ENCODE assay signal across 16 cellular contexts in the genomic region with DNA sequence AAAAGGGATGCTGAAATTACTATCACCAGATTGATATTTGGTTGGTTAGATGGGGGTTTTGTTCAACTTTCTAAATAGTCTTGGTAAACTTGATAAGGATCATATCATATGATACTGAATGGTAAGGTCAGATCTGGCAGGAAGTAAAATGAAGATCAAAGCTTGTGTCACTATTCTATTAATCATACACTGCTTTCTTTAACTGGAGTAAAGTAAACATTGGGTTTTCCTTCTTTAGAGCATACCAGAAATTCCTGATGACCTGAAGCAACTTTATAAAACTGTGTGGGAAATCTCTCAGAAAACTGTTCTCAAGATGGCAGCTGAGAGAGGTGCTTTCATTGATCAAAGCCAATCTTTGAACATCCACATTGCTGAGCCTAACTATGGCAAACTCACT. TPM values are rescaled to one million over a fixed set of nuclear protein-coding genes. Genes with fewer than 3 reads are reported as not detected.
DNase-seq lines count a peak whose midpoint lies in the region; ATAC-seq, FAIRE-seq and TF ChIP-seq lines count a peak whose summit lies in the region.
"Had no signal": no experiment of that assay in that cellular context is flagged by ENCODE, and none has a peak within 500 bp of the region (broad histone marks: within the 10 kb centered on the region; RNA-seq: fewer than 3 reads in every experiment).

No MANE protein-coding gene starts in this region.

- H3K18ac ChIP-seq in IMR-90 (ENCODE audit: low read depth, low read length): peak overlapping the region; percentile 37; the same call in 1 of the 2 replicates

- H2AK5ac ChIP-seq in IMR-90 (ENCODE audit: low read depth, low read length): no peak overlapping the region

- peaks cover 62 to 76% of the 10 kb centered on the region in 2 donors for H3K36me3 Mint-ChIP-seq in CD14-positive monocyte

- H3K4me1 ChIP-seq in IMR-90 (ENCODE audit: control insufficient read depth, insufficient read depth, low read length) (peaks cover 4% of the 10 kb centered on the region; the same call in 1 of the 2 replicates), A673 (ENCODE audit: insufficient read depth, low read length, poor library complexity, severe bottlenecking) (no peaks in the 10 kb centered on the region)
- H3K4me1 ChIP-seq: right atrium auricular region had no signal

- POLR2A ChIA-PET in IMR-90 (lab: Charles Lee; ENCODE audit: unreplicated experiment): no interaction called here
- POLR2A ChIA-PET in A673 (lab: Charles Lee; ENCODE audit: low non-redundant PET): no interaction called here

- intact Hi-C loops in IMR-90 (cut with micrococcal nuclease) (no loop called here), CD14-positive monocyte (cut with micrococcal nuclease) (no loop called here), A673 (cut with micrococcal nuclease; ENCODE audit: unreplicated experiment) (no loop called here)

- CTCF ChIA-PET in IMR-90 (lab: Yijun Ruan, JAX): no interaction called here
- CTCF ChIA-PET in A673 (lab: Charles Lee): no interaction called here

- no peak overlapping the region for H2AFZ ChIP-seq in IMR-90 (replicated peaks; ENCODE audit: low read length, poor library complexity)

- no peak overlapping the region for H3K27ac Mint-ChIP-seq in CD14-positive monocyte
- H3K27ac Mint-ChIP-seq: activated T-cell treated with anti-CD3 and anti-CD28 coated beads, Interleukin-2, amount 50 U/mL, for 24 hours; brain; stimulated activated naive B cell treated with anti-CD40 and anti-IgM and Interleukin-4, amounts not matched to agents 10 μg/mL and 1 μg/mL and 100 μg/mL, for 72 hours had no signal

- H3K4me3 Mint-ChIP-seq in CD14-positive monocyte: no peak overlapping the region
- H3K4me3 Mint-ChIP-seq: activated T-cell treated with anti-CD3 and anti-CD28 coated beads, Interleukin-2, amount 50 U/mL, for 24 hours; brain; stimulated activated naive B cell treated with anti-CD40 and anti-IgM and Interleukin-4, amounts not matched to agents 10 μg/mL and 1 μg/mL and 100 μg/mL, for 72 hours had no signal

- peak overlapping the region; percentile 82; the same call in 1 of the 2 replicates for H3K23ac ChIP-seq in IMR-90 (ENCODE audit: low read depth, low read length)

- H3K4me1 Mint-ChIP-seq in CD14-positive monocyte: no peaks in the 10 kb centered on the region
- H3K4me1 Mint-ChIP-seq: brain; stimulated activated naive B cell treated with anti-CD40 and anti-IgM and Interleukin-4, amounts not matched to agents 10 μg/mL and 1 μg/mL and 100 μg/mL, for 72 hours had no signal

- ATAC-seq in IMR-90 (ENCODE audit: low read depth) (peak; percentile 77), GM18520 (IDR thresholded peaks at IDR 0.05; ENCODE audit: unreplicated experiment) (no peak)
- ATAC-seq: stimulated activated naive B cell treated with anti-CD40 and anti-IgM and Interleukin-4, amounts not matched to agents 10 μg/mL and 1 μg/mL and 100 μg/mL, for 72 hours had no signal

- peak overlapping the region in 1 of 2 experiments; percentile 72; a peak in 1 of 4 replicates for H4K8ac ChIP-seq in IMR-90 (ENCODE audit: low read depth in 2 of 2, low read length in 2 of 2)

- no peak overlapping the region for H3K9ac ChIP-seq in IMR-90 (ENCODE audit: low read depth, low read length)

- peak; percentile 43 for DNase-seq in AG10803 (ENCODE audit: low read depth)
- DNase-seq in IMR-90: peak; percentile 64
- peak; percentile 78 for DNase-seq in bronchial epithelial cell (ENCODE audit: low read depth)
- DNase-seq in kidney tubule cell (ENCODE audit: low spot score): peak; percentile 82
- DNase-seq in 8988T: no peak
- no peak for DNase-seq in CD14-positive monocyte (ENCODE audit: low spot score)
- no peak for DNase-seq in A673 (ENCODE audit: low spot score)
- DNase-seq: activated CD4-positive, CD25-positive, alpha-beta regulatory T cell treated with anti-CD3 and anti-CD28 coated beads, Interleukin-2, amount 50 U/mL, for 72 hours; activated T-cell treated with anti-CD3 and anti-CD28 coated beads, Interleukin-2, amount 50 U/mL, for 24 hours; Karpas-422; stimulated activated CD4-positive, alpha-beta T cell treated with anti-CD3 and anti-CD28 coated beads, Interleukin-4, amount 100 ng/mL, for 24 hours; stimulated activated naive B cell treated with anti-CD40 and anti-IgM and Interleukin-4, amounts not matched to agents 10 μg/mL and 1 μg/mL and 100 μg/mL, for 72 hours had no signal

- no peak overlapping the region for H3K4me3 ChIP-seq in AG10803 (ENCODE audit: low read length)
- no peak overlapping the region for H3K4me3 ChIP-seq in IMR-90 (ENCODE audit: insufficient read depth, low read depth, low read length)
- H3K4me3 ChIP-seq in bronchial epithelial cell (ENCODE audit: low read depth, low read length): no peak overlapping the region
- H3K4me3 ChIP-seq in A673 (ENCODE audit: low read depth, low read length, poor library complexity, severe bottlenecking): no peak overlapping the region
- H3K4me3 ChIP-seq: right atrium auricular region had no signal

- dilution Hi-C loops in IMR-90 (cut with HindIII; ENCODE audit: low sequenced_read_pairs, unreplicated experiment): no loop called here

- H3K9me3 ChIP-seq in IMR-90 (ENCODE audit: control insufficient read depth, insufficient read depth, low read length) (0 out of 2 replicates have a peak, but pooled peaks cover under 1% of the 10 kb centered on the region), A673 (ENCODE audit: low read depth, low read length, poor library complexity, severe bottlenecking) (no peaks in the 10 kb centered on the region)

- in situ Hi-C loops in IMR-90 (cut with MboI; ENCODE audit: low sequenced_read_pairs): no loop called here

- H3K56ac ChIP-seq in IMR-90 (ENCODE audit: extremely low read depth, insufficient read depth, low read length): no peak overlapping the region

- H3K9me3 Mint-ChIP-seq in CD14-positive monocyte: peaks cover 0 to 14% (median 6%) of the 10 kb centered on the region in 7 donors

- peaks cover 3 to 13% of the 10 kb centered on the region in 2 experiments for H3K79me1 ChIP-seq in IMR-90 (ENCODE audit: low read depth in 1 of 2, low read length in 2 of 2)

- H2AK9ac ChIP-seq in IMR-90 (replicated peaks; ENCODE audit: low read depth, low read length, poor library complexity): no peak overlapping the region

- no peak for FAIRE-seq in bronchial epithelial cell (lab: Jason Lieb, UNC)

- peaks cover 0 to 3% (median 0%) of the 10 kb centered on the region in 3 donors for H3K27me3 Mint-ChIP-seq in CD14-positive monocyte (ENCODE audit: low read depth in 3 of 3)
- H3K27me3 Mint-ChIP-seq: activated T-cell treated with anti-CD3 and anti-CD28 coated beads, Interleukin-2, amount 50 U/mL, for 24 hours; brain; stimulated activated naive B cell treated with anti-CD40 and anti-IgM and Interleukin-4, amounts not matched to agents 10 μg/mL and 1 μg/mL and 100 μg/mL, for 72 hours had no signal

- no peaks in the 10 kb centered on the region for H4K20me1 ChIP-seq in IMR-90 (ENCODE audit: insufficient read depth, low read length)

- no peak for TF ChIP-seq RAD21 in IMR-90 (IDR thresholded peaks at IDR 0.05; ENCODE audit: low read length)

- no TSS peak for BruUV-seq in IMR-90 (replicated peaks; lab: Mats Ljungman, UMichigan)
- no TSS peak for BruUV-seq in A673 (replicated peaks; lab: Mats Ljungman, UMichigan)

- H3K4me2 ChIP-seq in IMR-90 (ENCODE audit: low read depth, low read length): peak overlapping the region; percentile 36; the same call in 1 of the 2 replicates

- peaks cover 15% of the 10 kb centered on the region for H3K36me3 ChIP-seq in IMR-90 (ENCODE audit: control insufficient read depth, insufficient read depth, low read length)
- no peaks in the 10 kb centered on the region for H3K36me3 ChIP-seq in bronchial epithelial cell (ENCODE audit: control insufficient read depth, insufficient read depth, low read length)
- peaks cover 57% of the 10 kb centered on the region for H3K36me3 ChIP-seq in A673 (ENCODE audit: insufficient read depth, low read length, poor library complexity, severe bottlenecking)

- peak overlapping the region; percentile 84; the same call in 2 of the 3 replicates for H2BK15ac ChIP-seq in IMR-90 (ENCODE audit: low read depth, low read length)

- H3K4ac ChIP-seq in IMR-90 (ENCODE audit: low read depth, low read length): peak overlapping the region; percentile 71; the same call in 1 of the 2 replicates

- no peak overlapping the region for H4K5ac ChIP-seq in IMR-90 (ENCODE audit: low read depth, low read length)

- H3K27me3 ChIP-seq in IMR-90 (ENCODE audit: control insufficient read depth, insufficient read depth, low read length) (no peaks in the 10 kb centered on the region), bronchial epithelial cell (ENCODE audit: control insufficient read depth, insufficient read depth, low read length) (no peaks in the 10 kb centered on the region), A673 (replicated peaks; ENCODE audit: insufficient read depth, low read depth, low read length, poor library complexity) (no peaks in the 10 kb centered on the region)
- H3K27me3 ChIP-seq: right atrium auricular region had no signal

- no peak for TF ChIP-seq CTCF in AG10803 (conservative IDR thresholded peaks at IDR 0.05; ENCODE audit: low read length)
- TF ChIP-seq CTCF in IMR-90 (conservative IDR thresholded peaks at IDR 0.05; ENCODE audit: low read depth, low read length): no peak
- TF ChIP-seq CTCF in bronchial epithelial cell (IDR thresholded peaks at IDR 0.05; ENCODE audit: insufficient read depth, low read length, severe bottlenecking): no peak
- TF ChIP-seq CTCF in CD14-positive monocyte (IDR thresholded peaks at IDR 0.05): no peak
- TF ChIP-seq CTCF in A673 (conservative IDR thresholded peaks at IDR 0.05; ENCODE audit: low read depth, low read length): no peak

- peak overlapping the region; percentile 53 for H2BK5ac ChIP-seq in IMR-90 (ENCODE audit: low read depth, low read length, poor library complexity, severe bottlenecking)

- H3K27ac ChIP-seq in IMR-90 (ENCODE audit: insufficient read depth, low read length) (no peak overlapping the region), A673 (ENCODE audit: low read depth, low read length, poor library complexity, severe bottlenecking) (no peak overlapping the region)
- H3K27ac ChIP-seq: C4-2B, right atrium auricular region had no signal

- peak overlapping the region; percentile 57; the same call in 1 of the 2 replicates for H2BK120ac ChIP-seq in IMR-90 (ENCODE audit: low read depth, low read length)

- peak overlapping the region; percentile 78; the same call in 1 of the 2 replicates for H2BK20ac ChIP-seq in IMR-90 (ENCODE audit: low read depth, low read length)

- TF ChIP-seq POLR2A in IMR-90 (IDR thresholded peaks at IDR 0.05; ENCODE audit: low read depth, low read length): no peak

- peak overlapping the region; percentile 91 for H3K14ac ChIP-seq in IMR-90 (replicated peaks; ENCODE audit: low read depth, low read length)

- H4K91ac ChIP-seq in IMR-90 (ENCODE audit: insufficient read depth, low read depth, low read length): peak overlapping the region; percentile 48; the same call in 1 of the 2 replicates

- H3K9me1 ChIP-seq in IMR-90 (ENCODE audit: insufficient read depth, low read length): 0 out of 2 replicates have a peak, but pooled peaks cover 2% of the 10 kb centered on the region

RNA-seq across cellular contexts. Expression of a gene that starts 40.2 kb away (rescaled TPM):
- 154 and 183 TPM in 2 replicates for total RNA-seq in IMR-90 (2012; rRNA removed)
- polyA plus RNA-seq in IMR-90 (2012; rRNA removed): 44.4 and 55.1 TPM in 2 replicates
- 39.7 and 60.0 TPM in 2 replicates for polyA plus RNA-seq in IMR-90 (2012; cell fraction: cytosol; rRNA removed)
- polyA plus RNA-seq in IMR-90 (2012; cell fraction: nucleus; rRNA removed; ENCODE audit: low replicate concordance): 26.1 and 26.7 TPM in 2 replicates
- total RNA-seq in bronchial epithelial cell: 40.7 and 44.0 TPM in 2 replicates
- polyA plus RNA-seq in CD14-positive monocyte: 10 to 100 TPM; 11.5 to 16.1 TPM
- 173 and 184 TPM in 2 replicates for total RNA-seq in A673 (2021)

Comparison
In these comparisons a context has a peak if more than half of its experiments do, and no peak if none do; other contexts are left out.
1. DNase-seq: peak in AG10803 (single experiment), IMR-90 (single experiment), bronchial epithelial cell (single experiment) and kidney tubule cell (single experiment); none in 8988T (single experiment), CD14-positive monocyte (single experiment) and A673 (single experiment).